In genomic region chr5:134845852-134846640, GRCh38 we compare ENCODE assay signal across 8 cellular contexts. TPM values are rescaled to one million over a fixed set of nuclear protein-coding genes. Genes with fewer than 3 reads are reported as not detected.
DNase-seq lines count a peak whose midpoint lies in the region; ATAC-seq and TF ChIP-seq lines count a peak whose summit lies in the region.

C5orf24 (plus strand) TSS chr5:134845968; CDS start chr5:134854901, 8,933 bp downstream.

- H3K4me3 ChIP-seq in ACC112 (ENCODE audit: low read depth, low read length) (peak within 1 kb of the TSS; percentile 88), WERI-Rb-1 (ENCODE audit: low read depth, low read length) (peak within 1 kb of the TSS; percentile 72), breast epithelium (peak within 1 kb of the TSS; percentile 89 to 95 (median 92)), iPS-18c (ENCODE audit: insufficient read depth, low read depth, low read length) (peak within 1 kb of the TSS; percentile 63), skeletal muscle tissue (ENCODE audit: low read length in 3 of 3) (peak within 1 kb of the TSS; percentile 79 to 97 (median 86))

- peak; percentile 83 for DNase-seq in NCI-H2171 (lab: John Stamatoyannopoulos, UW)
- DNase-seq in WERI-Rb-1, result peak; percentile 96
- DNase-seq in breast epithelium (ENCODE audit: low spot score in 2 of 2), result peak; percentile 90 to 95

- H3K9me3 ChIP-seq in WERI-Rb-1 (ENCODE audit: severe bottlenecking) (no peaks in the 10 kb centered on the region), breast epithelium (no peaks in the 10 kb centered on the region), iPS-18c (ENCODE audit: control insufficient read depth, insufficient read depth, low read length) (no peaks in the 10 kb centered on the region), skeletal muscle tissue (ENCODE audit: control insufficient read depth in 3 of 3, low read length in 3 of 3) (no peaks in the 10 kb centered on the region)

- TF ChIP-seq POLR2A in breast epithelium (IDR thresholded peaks at IDR 0.05), result peak; percentile 36

- peak; percentile 94 for ATAC-seq in GM18867 (IDR thresholded peaks at IDR 0.05; ENCODE audit: unreplicated experiment)
- peak; percentile 93 for ATAC-seq in HG03097 (IDR thresholded peaks at IDR 0.05; ENCODE audit: low FRiP score, unreplicated experiment)

- intact Hi-C loops in breast epithelium (cut with DNase I; ENCODE audit: low total_unique reads), result no loop called here

- peak within 1 kb of the TSS; percentile 64 for H2AFZ ChIP-seq in ACC112 (ENCODE audit: low read length, unreplicated experiment)

- peaks cover 29% of the 10 kb centered on the region for H3K79me2 ChIP-seq in ACC112 (ENCODE audit: control insufficient read depth, insufficient read depth, low read length, unreplicated experiment)

- peaks cover 28% of the 10 kb centered on the region for H3K4me1 ChIP-seq in ACC112 (ENCODE audit: control insufficient read depth, insufficient read depth, low read length, unreplicated experiment)
- H3K4me1 ChIP-seq in breast epithelium, result peaks cover 0 to 11% of the 10 kb centered on the region in 2 donors
- H3K4me1 ChIP-seq in skeletal muscle tissue (ENCODE audit: control insufficient read depth in 3 of 3, insufficient read depth in 3 of 3, low read length in 3 of 3), result peaks cover 18 to 20% (median 20%) of the 10 kb centered on the region in 3 donors

- H3K27ac ChIP-seq in ACC112 (ENCODE audit: low read depth, low read length), result peak within 1 kb of the TSS; percentile 86
- peak within 1 kb of the TSS; percentile 95 for H3K27ac ChIP-seq in WERI-Rb-1
- peak within 1 kb of the TSS; percentile 92 to 95 for H3K27ac ChIP-seq in breast epithelium
- H3K27ac ChIP-seq in skeletal muscle tissue (ENCODE audit: low read depth, low read length), result peak within 1 kb of the TSS; percentile 92

- no peaks in the 10 kb centered on the region for H3K27me3 ChIP-seq in ACC112 (ENCODE audit: insufficient read depth, low read length)
- H3K27me3 ChIP-seq in WERI-Rb-1 (ENCODE audit: insufficient read depth, low read depth, severe bottlenecking), result no peaks in the 10 kb centered on the region
- no peaks in the 10 kb centered on the region for H3K27me3 ChIP-seq in breast epithelium
- no peaks in the 10 kb centered on the region for H3K27me3 ChIP-seq in skeletal muscle tissue (ENCODE audit: control insufficient read depth in 3 of 3, insufficient read depth in 3 of 3, low read length in 3 of 3)

- TF ChIP-seq CTCF in WERI-Rb-1 (IDR thresholded peaks at IDR 0.05; ENCODE audit: low read depth, low read length) (no peak), breast epithelium (IDR thresholded peaks at IDR 0.05) (no peak)

- H3K36me3 ChIP-seq in ACC112 (ENCODE audit: insufficient read depth, low read length) (no peaks in the 10 kb centered on the region), WERI-Rb-1 (peaks cover 46% of the 10 kb centered on the region), breast epithelium (no peaks in the 10 kb centered on the region), skeletal muscle tissue (ENCODE audit: control insufficient read depth in 3 of 3, insufficient read depth in 3 of 3, low read length in 3 of 3) (no peaks in the 10 kb centered on the region)

- H3K9ac ChIP-seq in skeletal muscle tissue (ENCODE audit: low read depth in 1 of 3, low read length in 3 of 3), result peak within 1 kb of the TSS; percentile 94 to 95 (median 94)

RNA-seq across cellular contexts. Expression of gene C5orf24, which starts in this region (rescaled TPM):
- total RNA-seq in breast epithelium (10 to 100 TPM; 33.4 to 44.5 (median 41.6) TPM), skeletal muscle tissue (31.3 TPM)

Comparison
In these comparisons a context has a peak if more than half of its experiments do, and no peak if none do; other contexts are left out.
1. Peak in every context shown above with its lines: DNase-seq, ATAC-seq, H3K4me3 ChIP-seq and H3K27ac ChIP-seq.